1 cellular context compared by ENCODE assay signal in genomic region chr3:34200576-34200975, GRCh38.
TF ChIP-seq lines count a peak whose summit lies in the region.

No MANE protein-coding gene starts in this region.

TF ChIP-seq in GM12878, 131 proteins besides CTCF, POLR2A, EP300 and RAD21 (continued from another document):
- TF ChIP-seq RELB (IDR thresholded peaks at IDR 0.05; ENCODE audit: low read depth): 0 out of 2 replicates have a peak, but pooled peaks have one; percentile 38
- peak; percentile 68; the same call in 1 of the 2 replicates for TF ChIP-seq TCF3 (IDR thresholded peaks at IDR 0.05; ENCODE audit: borderline replicate concordance, insufficient read depth, low read depth, low read length)
- TF ChIP-seq MTA2 (IDR thresholded peaks at IDR 0.05; ENCODE audit: low read depth): 0 out of 2 replicates have a peak, but pooled peaks have one; percentile 26
- TF ChIP-seq BCLAF1 (IDR thresholded peaks at IDR 0.05): no peak
- no peak for TF ChIP-seq IKZF2 (IDR thresholded peaks at IDR 0.05)
- TF ChIP-seq NFIC (IDR thresholded peaks at IDR 0.05; ENCODE audit: low read depth, low read length): peak; percentile 59; the same call in 1 of the 2 replicates
